ENCODE assay signal across 9 cellular contexts in genomic region chr4:139740531-139741041, GRCh38.
DNase-seq lines count a peak whose midpoint lies in the region; ATAC-seq and TF ChIP-seq lines count a peak whose summit lies in the region.
"Had no signal": no experiment of that assay in that cellular context is flagged by ENCODE, and none has a peak within 500 bp of the region (broad histone marks: within the 10 kb centered on the region; RNA-seq: fewer than 3 reads in every experiment).

No MANE protein-coding gene starts in this region.

- no peaks in the 10 kb centered on the region for H3K27me3 ChIP-seq in BLaER1
- no peaks in the 10 kb centered on the region for H3K27me3 ChIP-seq in hepatocyte
- H3K27me3 ChIP-seq in smooth muscle cell (ENCODE audit: low read depth) = no peaks in the 10 kb centered on the region

- H3K9ac ChIP-seq in BLaER1 = no peak overlapping the region
- peak overlapping the region; percentile 7 for H3K9ac ChIP-seq in smooth muscle cell (ENCODE audit: low read depth)

- H3K4me3 ChIP-seq in BLaER1 = no peak overlapping the region
- H3K4me3 ChIP-seq in hepatocyte = no peak overlapping the region
- H3K4me3 ChIP-seq in smooth muscle cell = no peak overlapping the region

- peaks cover 22% of the 10 kb centered on the region for H3F3A ChIP-seq in smooth muscle cell (ENCODE audit: low read depth)

- H3K79me2 ChIP-seq in hepatocyte (no peaks in the 10 kb centered on the region), smooth muscle cell (ENCODE audit: low read depth) (no peaks in the 10 kb centered on the region)

- H3K4me1 ChIP-seq in BLaER1 (peaks cover 31% of the 10 kb centered on the region), hepatocyte (ENCODE audit: insufficient read depth) (peaks cover 22% of the 10 kb centered on the region), smooth muscle cell (ENCODE audit: low read depth) (peaks cover 28% of the 10 kb centered on the region)

- WGBS in hepatocyte (ENCODE audit: low lambda C conversion rate, missing lambda C conversion rate) = 64% methylated on average over 10 of the region's 10 CpGs
- WGBS in smooth muscle cell (ENCODE audit: low lambda C conversion rate) = 53% methylated on average over 10 of the region's 10 CpGs

- no peaks in the 10 kb centered on the region for H4K20me1 ChIP-seq in BLaER1
- H4K20me1 ChIP-seq in hepatocyte (ENCODE audit: insufficient read depth, poor library complexity, severe bottlenecking) = no peaks in the 10 kb centered on the region
- no peaks in the 10 kb centered on the region for H4K20me1 ChIP-seq in smooth muscle cell (ENCODE audit: low read depth)

- DNase-seq in NCI-H1436 (lab: John Stamatoyannopoulos, UW) = peak; percentile 70
- peak in 56 of 58 donors; percentile 11 to 90 (median 56) for DNase-seq in anterior cingulate cortex (lab: John Stamatoyannopoulos, UW)
- DNase-seq in hepatocyte (ENCODE audit: low spot score) = peak; percentile 83
- no peak for DNase-seq in smooth muscle cell (lab: John Stamatoyannopoulos, UW; ENCODE audit: unreplicated experiment)
- DNase-seq in activated effector memory CD4-positive, alpha-beta T cell treated with Interleukin-2 at 50 U/mL for 16 hours = no peak
- DNase-seq: activated naive CD8-positive, alpha-beta T cell treated with anti-CD3 and anti-CD28 coated beads, Interleukin-2, amount 10 ng/mL, durations not matched to agents 7 days and 5 days had no signal

- H3K4me2 ChIP-seq in BLaER1 = peak overlapping the region; percentile 67
- peak overlapping the region; percentile 9 for H3K4me2 ChIP-seq in hepatocyte
- H3K4me2 ChIP-seq in smooth muscle cell = peak overlapping the region; percentile 68

- H3K9me3 ChIP-seq in BLaER1 = no peaks in the 10 kb centered on the region
- H3K9me3 ChIP-seq in hepatocyte (ENCODE audit: low read depth) = no peaks in the 10 kb centered on the region
- no peaks in the 10 kb centered on the region for H3K9me3 ChIP-seq in smooth muscle cell (replicated peaks; ENCODE audit: low read depth)

- H3K27ac ChIP-seq in BLaER1 (0 out of 2 replicates have a peak overlapping the region, but pooled peaks have one; percentile 15), hepatocyte (peak overlapping the region; percentile 80), smooth muscle cell (ENCODE audit: low read depth) (peak overlapping the region; percentile 73)

- H2AFZ ChIP-seq in hepatocyte (no peak overlapping the region), smooth muscle cell (ENCODE audit: low read depth) (no peak overlapping the region)

- H3K36me3 ChIP-seq in BLaER1 = 0 out of 2 replicates have a peak, but pooled peaks cover 5% of the 10 kb centered on the region
- H3K36me3 ChIP-seq in hepatocyte (replicated peaks; ENCODE audit: insufficient read depth, low read depth) = no peaks in the 10 kb centered on the region
- H3K36me3 ChIP-seq in smooth muscle cell (ENCODE audit: low read depth) = no peaks in the 10 kb centered on the region

- ATAC-seq in GM18498 (IDR thresholded peaks at IDR 0.05; ENCODE audit: unreplicated experiment) = no peak
- no peak for ATAC-seq in GM21619 (IDR thresholded peaks at IDR 0.05; ENCODE audit: unreplicated experiment)

- TF ChIP-seq CTCF in hepatocyte (IDR thresholded peaks at IDR 0.05; ENCODE audit: poor library complexity) (peak; percentile 32), smooth muscle cell (IDR thresholded peaks at IDR 0.05; ENCODE audit: borderline replicate concordance, insufficient read depth, poor library complexity, severe bottlenecking) (no peak)

- no peaks in the 10 kb centered on the region for H3K9me2 ChIP-seq in hepatocyte (replicated peaks; ENCODE audit: insufficient read depth)

Comparison
In these comparisons a context has a peak if more than half of its experiments do, and no peak if none do; other contexts are left out.
1. H3K27ac ChIP-seq: peak in every context shown above with its lines; median percentile 80 in hepatocyte; 73 in smooth muscle cell; 15 in BLaER1.
2. H3K4me2 ChIP-seq: peak in every context shown above with its lines; median percentile 68 in smooth muscle cell; 67 in BLaER1; 9 in hepatocyte.
3. DNase-seq: peak in NCI-H1436 (single experiment), anterior cingulate cortex (56 of 58) and hepatocyte (single experiment); none in smooth muscle cell (single experiment) and activated effector memory CD4-positive, alpha-beta T cell treated with Interleukin-2 at 50 U/mL for 16 hours (single experiment).